1 cellular context compared by ENCODE assay signal in genomic region chr2:187013058-187013457, GRCh38.
TF ChIP-seq lines count a peak whose summit lies in the region.

No MANE protein-coding gene starts in this region.

TF ChIP-seq in GM23338, 12 proteins besides CTCF, POLR2A, EP300 and RAD21 (continued from another document):
- TF ChIP-seq ZNF462 (CRISPR knock-in tag; IDR thresholded peaks at IDR 0.05) = no peak
- no peak for TF ChIP-seq ETS1 (IDR thresholded peaks at IDR 0.05)
- TF ChIP-seq EZH2 (IDR thresholded peaks at IDR 0.05; ENCODE audit: low read depth, unreplicated experiment) = no peak
- no peak for TF ChIP-seq ZNF331 (CRISPR knock-in tag; IDR thresholded peaks at IDR 0.05; ENCODE audit: low read depth)
